ENCODE assay signal across 38 cellular contexts in the genomic region with DNA sequence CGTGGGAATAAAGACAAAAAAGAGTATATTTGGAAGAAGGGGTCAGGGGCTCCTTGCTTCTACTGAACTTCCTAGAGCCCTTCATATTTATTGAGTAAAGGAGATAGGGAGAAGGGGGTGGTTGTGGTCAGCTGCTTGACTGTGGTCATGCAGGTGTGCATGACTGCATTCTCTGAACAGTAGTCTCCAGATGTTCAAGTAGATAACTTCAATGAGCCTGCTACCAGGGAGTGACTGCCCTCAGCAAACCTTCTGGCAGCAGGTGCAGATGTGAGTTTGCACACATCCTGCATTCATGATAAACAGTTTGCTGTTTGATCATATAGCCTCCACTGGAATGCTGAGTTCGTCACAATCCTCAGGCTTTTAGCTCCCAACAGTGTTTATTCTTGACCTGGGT. TPM values are rescaled to one million over a fixed set of nuclear protein-coding genes. Genes with fewer than 3 reads are reported as not detected.
"Had no signal": no experiment of that assay in that cellular context is flagged by ENCODE, and none has a peak within 500 bp of the region (broad histone marks: within the 10 kb centered on the region; RNA-seq: fewer than 3 reads in every experiment).

No MANE protein-coding gene starts in this region.

- H3K4me1 ChIP-seq: adrenal gland, ascending aorta, body of pancreas, breast epithelium had no signal

- H3K36me3 ChIP-seq: adrenal gland, ascending aorta, brain microvascular endothelial cell, breast epithelium, cardiac muscle cell had no signal

- DNase-seq: activated effector memory CD4-positive, alpha-beta T cell treated with anti-CD3 and anti-CD28 coated beads, Interleukin-2, amount 50 U/mL, for 16 hours; activated effector memory CD4-positive, alpha-beta T cell treated with Interleukin-2 at 50 U/mL for 16 hours; activated gamma-delta T cell; activated gamma-delta T cell treated with Interleukin-2 at 50 U/mL for 16 hours; activated naive CD4-positive, alpha-beta T cell; activated naive CD4-positive, alpha-beta T cell treated with anti-CD3 and anti-CD28 coated beads for 36 hours; activated naive CD4-positive, alpha-beta T cell treated with anti-CD3 and anti-CD28 coated beads, Interleukin-2, amount 10 ng/mL, durations not matched to agents 7 days and 5 days; activated naive CD4-positive, alpha-beta T cell treated with anti-CD3 and anti-CD28 coated beads, Interleukin-2, amount 50 U/mL, for 16 hours; activated naive CD4-positive, alpha-beta T cell treated with Interleukin-2 at 50 U/mL for 16 hours; activated naive CD8-positive, alpha-beta T cell treated with anti-CD3 and anti-CD28 coated beads for 36 hours; activated naive CD8-positive, alpha-beta T cell treated with anti-CD3 and anti-CD28 coated beads, Interleukin-2, amount 10 ng/mL, durations not matched to agents 7 days and 5 days; activated naive CD8-positive, alpha-beta T cell treated with anti-CD3 and anti-CD28 coated beads, Interleukin-2, amount 50 U/mL, for 24 hours; activated T-cell treated with anti-CD3 and anti-CD28 coated beads, Interleukin-2, amount 50 U/mL, for 24 hours; activated T-cell treated with anti-CD3 and anti-CD28 coated beads, Interleukin-2, amount 50 U/mL, for 4 hours; activated T-cell treated with anti-CD3 and anti-CD28 coated beads, Interleukin-2, amount 50 U/mL, for 48 hours; activated T-cell treated with anti-CD3 and anti-CD28 coated beads, Interleukin-2, amount 50 U/mL, for 72 hours; adrenal gland; amniotic stem cell; amygdala; anterior cingulate cortex; aorta; body of pancreas; brain microvascular endothelial cell; caudate nucleus; central memory CD4-positive, alpha-beta T cell had no signal

- H3K27me3 ChIP-seq: adrenal gland, ascending aorta, body of pancreas, brain microvascular endothelial cell, breast epithelium, cardiac muscle cell had no signal

- H3K4me3 ChIP-seq: adrenal gland, ascending aorta, body of pancreas, breast epithelium, cardiac muscle cell had no signal

- ATAC-seq: activated naive CD4-positive, alpha-beta T cell treated with anti-CD3 and anti-CD28 coated beads, Interleukin-2, amount 50 U/mL, for 72 hours; activated naive CD8-positive, alpha-beta T cell treated with anti-CD3 and anti-CD28 coated beads, Interleukin-2, amount 50 U/mL, for 24 hours; activated T-cell treated with anti-CD3 and anti-CD28 coated beads, Interleukin-2, amount 50 U/mL, for 4 hours; activated T-cell treated with anti-CD3 and anti-CD28 coated beads, Interleukin-2, amount 50 U/mL, for 72 hours; activated T-helper 17 cell treated with anti-CD3 and anti-CD28 coated beads, Interleukin-2, amount 50 U/mL, for 72 hours; body of pancreas had no signal

- H3K27ac ChIP-seq: adrenal gland, ascending aorta, body of pancreas, brain microvascular endothelial cell, breast epithelium, cardiac muscle cell had no signal

- H3K9me3 ChIP-seq: adrenal gland, ascending aorta, body of pancreas, breast epithelium had no signal

RNA-seq across cellular contexts. Expression of a gene that starts 9.5 kb away (rescaled TPM):
- total RNA-seq: activated naive CD4-positive, alpha-beta T cell treated with anti-CD3 and anti-CD28 coated beads for 36 hours; activated naive CD4-positive, alpha-beta T cell treated with anti-CD3 and anti-CD28 coated beads, Interleukin-2, amount 50 U/mL, for 72 hours; activated naive CD8-positive, alpha-beta T cell treated with anti-CD3 and anti-CD28 coated beads for 36 hours; activated naive CD8-positive, alpha-beta T cell treated with anti-CD3 and anti-CD28 coated beads, Interleukin-2, amount 10 ng/mL, durations not matched to agents 7 days and 5 days; activated T-cell treated with anti-CD3 and anti-CD28 coated beads, Interleukin-2, amount 50 U/mL, for 4 hours; activated T-cell treated with anti-CD3 and anti-CD28 coated beads, Interleukin-2, amount 50 U/mL, for 72 hours; activated T-helper 1 cell treated with anti-CD3 and anti-CD28 coated beads, Interleukin-12 subunit alpha, Interleukin-12 subunit beta, Interleukin-2, Interleukin-4 antibody, amounts not matched to agents 30 ng/mL and 10 ng/mL and 1 ng/mL, durations not matched to agents 14 hours and 24 hours and 36 hours; activated T-helper 17 cell treated with anti-CD3 and anti-CD28 coated beads, Interleukin-2, amount 50 U/mL, for 72 hours; activated T-helper 2 cell treated with anti-CD3 and anti-CD28 coated beads, Interferon-gamma antibody, Interleukin-2, Interleukin-4, amounts not matched to agents 10 μg/mL and 5 μg/mL and 100 μg/mL, durations not matched to agents 14 hours and 24 hours and 36 hours; adrenal gland; aorta; ascending aorta; astrocyte; body of pancreas; breast epithelium; bronchial epithelial cell; cardiac muscle cell; cardiac septum; cerebellum; chondrocyte had no signal
- polyA plus RNA-seq: adipose tissue, adrenal gland, aorta, cardiac muscle cell had no signal

RNA-seq across cellular contexts. Expression of a gene that starts 10.6 kb away (rescaled TPM):
- total RNA-seq: activated naive CD4-positive, alpha-beta T cell treated with anti-CD3 and anti-CD28 coated beads for 36 hours; activated naive CD4-positive, alpha-beta T cell treated with anti-CD3 and anti-CD28 coated beads, Interleukin-2, amount 50 U/mL, for 72 hours; activated naive CD8-positive, alpha-beta T cell treated with anti-CD3 and anti-CD28 coated beads for 36 hours; activated T-cell treated with anti-CD3 and anti-CD28 coated beads, Interleukin-2, amount 50 U/mL, for 4 hours; activated T-cell treated with anti-CD3 and anti-CD28 coated beads, Interleukin-2, amount 50 U/mL, for 72 hours; activated T-helper 1 cell treated with anti-CD3 and anti-CD28 coated beads, Interleukin-12 subunit alpha, Interleukin-12 subunit beta, Interleukin-2, Interleukin-4 antibody, amounts not matched to agents 30 ng/mL and 10 ng/mL and 1 ng/mL, durations not matched to agents 14 hours and 24 hours and 36 hours; activated T-helper 17 cell treated with anti-CD3 and anti-CD28 coated beads, Interleukin-2, amount 50 U/mL, for 72 hours; activated T-helper 2 cell treated with anti-CD3 and anti-CD28 coated beads, Interferon-gamma antibody, Interleukin-2, Interleukin-4, amounts not matched to agents 10 μg/mL and 5 μg/mL and 100 μg/mL, durations not matched to agents 14 hours and 24 hours and 36 hours; adrenal gland; aorta; ascending aorta; body of pancreas; cardiac muscle cell; cardiac septum; cerebellum; chondrocyte had no signal
- polyA plus RNA-seq: aorta, cardiac muscle cell had no signal
